Comparison of ENCODE assay signal across 29 cellular contexts in genomic region chr3:46748160-46748559, GRCh38. TPM values are rescaled to one million over a fixed set of nuclear protein-coding genes. Genes with fewer than 3 reads are reported as not detected.
"Had no signal": no experiment of that assay in that cellular context is flagged by ENCODE, and none has a peak within 500 bp of the region (broad histone marks: within the 10 kb centered on the region; RNA-seq: fewer than 3 reads in every experiment).

No MANE protein-coding gene starts in this region.

- H3K4me1 Mint-ChIP-seq: memory B cell had no signal

- H3K36me3 ChIP-seq: left ventricle myocardium inferior, ovary, stomach, thyroid gland, transverse colon, upper lobe of left lung, vagina had no signal

- H3K27me3 Mint-ChIP-seq: natural killer cell treated with Interleukin-12 subunit alpha and Interleukin-12 subunit beta and Interleukin-15 and Interleukin-18, amount 100 ng/mL, for 72 hours; progenitor cell of endocrine pancreas had no signal

- DNase-seq: hypothalamus; islet precursor cell; left ventricle myocardium inferior; midbrain; mucosa of descending colon; naive thymus-derived CD4-positive, alpha-beta T cell; ovary; retina; right cardiac atrium; stimulated activated CD4-positive, alpha-beta T cell treated with anti-CD3 and anti-CD28 coated beads, Interleukin-12 subunit alpha, Interleukin-12 subunit beta, amount 100 ng/mL, for 4 hours; stimulated activated CD4-positive, alpha-beta T cell treated with anti-CD3 and anti-CD28 coated beads, Interleukin-15, amount 100 ng/mL, for 24 hours; stimulated activated CD4-positive, alpha-beta T cell treated with anti-CD3 and anti-CD28 coated beads, Interleukin-2, amount 100 ng/mL, for 24 hours; stimulated activated CD4-positive, alpha-beta T cell treated with anti-CD3 and anti-CD28 coated beads, Interleukin-4, amount 100 ng/mL, for 1 hour; stimulated activated naive B cell treated with anti-CD40 and anti-IgM and Interleukin-4, amounts not matched to agents 10 μg/mL and 1 μg/mL and 100 μg/mL, for 72 hours; stimulated activated naive CD8-positive, alpha-beta T cell treated with anti-CD3 and anti-CD28 coated beads, Interleukin-15, Interleukin-2, amounts not matched to agents 100 U/mL and 50 U/mL, for 24 hours; stomach; testis; thyroid gland; transverse colon; upper lobe of left lung had no signal

- H3K4me3 ChIP-seq: left ventricle myocardium inferior, mucosa of descending colon, ovary, skin epidermis, stomach, testis, thyroid gland, transverse colon, upper lobe of left lung, vagina had no signal

- H3K27me3 ChIP-seq: ovary, stomach, testis, thyroid gland, transverse colon, upper lobe of left lung, vagina had no signal

- H3K9me3 Mint-ChIP-seq: memory B cell; naive thymus-derived CD4-positive, alpha-beta T cell; natural killer cell treated with Interleukin-12 subunit alpha and Interleukin-12 subunit beta and Interleukin-15 and Interleukin-18, amount 100 ng/mL, for 72 hours; stimulated activated naive B cell treated with anti-CD40 and anti-IgM and Interleukin-4, amounts not matched to agents 10 μg/mL and 1 μg/mL and 100 μg/mL, for 72 hours had no signal

- H3K9me3 ChIP-seq: left ventricle myocardium inferior, mucosa of descending colon, ovary, stomach, testis, thyroid gland, transverse colon, upper lobe of left lung, vagina had no signal

- ATAC-seq: mucosa of descending colon; naive thymus-derived CD4-positive, alpha-beta T cell; natural killer cell treated with Interleukin-12 subunit alpha and Interleukin-12 subunit beta and Interleukin-15 and Interleukin-18, amount 100 ng/mL, for 72 hours; right cardiac atrium; sciatic nerve; stimulated activated naive B cell treated with anti-CD40 and anti-IgM and Interleukin-4, amounts not matched to agents 10 μg/mL and 1 μg/mL and 100 μg/mL, for 72 hours; stimulated activated naive CD8-positive, alpha-beta T cell treated with anti-CD3 and anti-CD28 coated beads, Interleukin-15, Interleukin-2, amounts not matched to agents 100 U/mL and 50 U/mL, for 24 hours had no signal

- H3K4me3 Mint-ChIP-seq: memory B cell; naive thymus-derived CD4-positive, alpha-beta T cell; natural killer cell treated with Interleukin-12 subunit alpha and Interleukin-12 subunit beta and Interleukin-15 and Interleukin-18, amount 100 ng/mL, for 72 hours; stimulated activated naive B cell treated with anti-CD40 and anti-IgM and Interleukin-4, amounts not matched to agents 10 μg/mL and 1 μg/mL and 100 μg/mL, for 72 hours had no signal

- H3K27ac Mint-ChIP-seq: memory B cell; natural killer cell treated with Interleukin-12 subunit alpha and Interleukin-12 subunit beta and Interleukin-15 and Interleukin-18, amount 100 ng/mL, for 72 hours; progenitor cell of endocrine pancreas; stimulated activated naive B cell treated with anti-CD40 and anti-IgM and Interleukin-4, amounts not matched to agents 10 μg/mL and 1 μg/mL and 100 μg/mL, for 72 hours had no signal

- H3K36me3 Mint-ChIP-seq: memory B cell; naive thymus-derived CD4-positive, alpha-beta T cell; natural killer cell treated with Interleukin-12 subunit alpha and Interleukin-12 subunit beta and Interleukin-15 and Interleukin-18, amount 100 ng/mL, for 72 hours; stimulated activated naive B cell treated with anti-CD40 and anti-IgM and Interleukin-4, amounts not matched to agents 10 μg/mL and 1 μg/mL and 100 μg/mL, for 72 hours had no signal

- H3K4me1 ChIP-seq: left ventricle myocardium inferior, stomach, testis, thyroid gland, transverse colon, upper lobe of left lung, vagina had no signal

RNA-seq across cellular contexts. Expression of gene PRSS50, which starts 30.5 kb away (rescaled TPM):
- total RNA-seq: lung microvascular endothelial cell; mesenteric fat pad; natural killer cell treated with Interleukin-12 subunit alpha and Interleukin-12 subunit beta and Interleukin-15 and Interleukin-18, amount 100 ng/mL, for 72 hours; pulmonary artery endothelial cell; vagina had no signal

RNA-seq across cellular contexts. Expression of gene TMIE, which starts 47.0 kb away (rescaled TPM):
- total RNA-seq: natural killer cell treated with Interleukin-12 subunit alpha and Interleukin-12 subunit beta and Interleukin-15 and Interleukin-18, amount 100 ng/mL, for 72 hours; transverse colon had no signal
